27 cellular contexts compared by ENCODE assay signal in the genomic region with DNA sequence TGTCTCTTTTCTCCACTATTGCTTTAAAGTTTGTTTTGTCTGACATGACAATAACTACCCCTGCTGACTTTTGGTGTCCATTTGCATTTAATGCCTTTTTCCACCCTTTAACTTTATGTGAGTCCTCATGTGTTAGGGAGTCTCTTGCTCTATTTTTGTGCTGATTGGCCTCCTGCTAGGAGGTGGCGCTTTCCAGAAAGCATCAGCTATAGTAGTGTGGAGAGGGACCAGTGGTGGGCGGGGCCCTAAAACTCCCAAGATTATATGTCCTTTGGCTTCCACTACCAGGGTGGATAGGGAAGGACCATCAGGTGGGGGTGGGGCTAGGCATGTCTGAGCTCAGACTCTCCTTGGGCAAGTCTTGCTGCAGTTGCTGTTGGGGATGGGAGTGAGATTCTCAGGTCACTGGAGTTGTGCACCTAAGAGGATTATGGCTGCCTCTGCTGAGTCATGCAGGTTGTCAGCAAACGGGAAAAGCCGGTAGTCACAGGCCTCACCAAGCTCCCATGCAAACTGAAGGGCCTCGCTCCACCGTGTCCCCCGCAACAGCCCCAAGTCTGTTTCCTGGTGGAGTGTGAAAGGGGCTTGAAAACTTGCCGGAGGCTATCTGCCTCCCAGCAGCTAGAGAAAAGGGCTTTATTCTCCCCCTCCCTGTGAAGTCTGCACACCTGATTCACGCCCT.
DNase-seq lines count a peak whose midpoint lies in the region; ATAC-seq, FAIRE-seq and TF ChIP-seq lines count a peak whose summit lies in the region.
"Had no signal": no experiment of that assay in that cellular context is flagged by ENCODE, and none has a peak within 500 bp of the region (broad histone marks: within the 10 kb centered on the region; RNA-seq: fewer than 3 reads in every experiment).

No MANE protein-coding gene starts in this region.

- intact Hi-C loops in body of pancreas (cut with DNase I), result no loop called here

- H2AFZ ChIP-seq in keratinocyte (ENCODE audit: control insufficient read depth, low read length), result peak overlapping the region; percentile 78

- peak; percentile 72 for DNase-seq in NCI-H82 (lab: John Stamatoyannopoulos, UW)
- no peak for DNase-seq in NCI-H82 treated with DMSO at 0.1 percent for 48 hours (lab: John Stamatoyannopoulos, UW; ENCODE audit: unreplicated experiment)
- DNase-seq in endodermal cell, result peak; percentile 86
- no peak for DNase-seq in keratinocyte (ENCODE audit: low read depth, low spot score)
- no peak for DNase-seq in type B pancreatic cell (ENCODE audit: extremely low spot score, unreplicated experiment)
- DNase-seq in body of pancreas, result no peak
- DNase-seq in NOMO-1 treated with DMSO at 0.1 percent for 48 hours (lab: John Stamatoyannopoulos, UW; ENCODE audit: unreplicated experiment), result no peak
- no peak for DNase-seq in D341Med (ENCODE audit: low spot score)
- DNase-seq: 8988T; activated CD4-positive, alpha-beta T cell treated with anti-CD3 and anti-CD28 coated beads, Interleukin-2, amount 50 U/mL, for 48 hours; activated CD4-positive, CD25-positive, alpha-beta regulatory T cell; activated naive CD8-positive, alpha-beta T cell treated with anti-CD3 and anti-CD28 coated beads, Interleukin-2, amount 10 ng/mL, durations not matched to agents 7 days and 5 days; CD4-positive, alpha-beta T cell; foreskin fibroblast; GOT3; heart left ventricle; NCI-H1105 treated with DMSO at 0.1 percent for 48 hours; NCI-H2029; NCI-H524 treated with DMSO at 0.1 percent for 48 hours; stimulated activated naive CD4-positive, alpha-beta T cell treated with Interleukin-2 at 50 U/mL for 16 hours had no signal

- H3K27me3 Mint-ChIP-seq in endodermal cell (ENCODE audit: insufficient read depth), result no peaks in the 10 kb centered on the region
- no peaks in the 10 kb centered on the region for H3K27me3 Mint-ChIP-seq in type B pancreatic cell
- H3K27me3 Mint-ChIP-seq: progenitor cell of endocrine pancreas had no signal

- no peaks in the 10 kb centered on the region for H3K9me3 ChIP-seq in endodermal cell (ENCODE audit: control insufficient read depth, low read length)
- H3K9me3 ChIP-seq in keratinocyte (ENCODE audit: control insufficient read depth, low read depth, low read length), result no peaks in the 10 kb centered on the region
- H3K9me3 ChIP-seq in body of pancreas, result no peaks in the 10 kb centered on the region

- no peak overlapping the region for H3K4me2 ChIP-seq in keratinocyte (ENCODE audit: control insufficient read depth, extremely low read depth, insufficient read depth, low read depth, low read length)

- H3K27me3 ChIP-seq in endodermal cell (ENCODE audit: control insufficient read depth, insufficient read depth, low read length, poor library complexity, severe bottlenecking), result no peaks in the 10 kb centered on the region
- H3K27me3 ChIP-seq in keratinocyte (ENCODE audit: control insufficient read depth, extremely low read depth, insufficient read depth, low read length), result no peaks in the 10 kb centered on the region
- no peaks in the 10 kb centered on the region for H3K27me3 ChIP-seq in body of pancreas
- H3K27me3 ChIP-seq: heart left ventricle had no signal

- no peaks in the 10 kb centered on the region for H3K79me2 ChIP-seq in keratinocyte (ENCODE audit: control insufficient read depth, insufficient read depth, low read length)

- no peak for FAIRE-seq in keratinocyte (lab: Jason Lieb, UNC)
- FAIRE-seq: astrocyte had no signal

- no peak for TF ChIP-seq CTCF in endodermal cell (conservative IDR thresholded peaks at IDR 0.05)
- TF ChIP-seq CTCF in keratinocyte (optimal IDR thresholded peaks at IDR 0.05 in 1 of 3, IDR thresholded peaks at IDR 0.05 in 1 of 3, conservative IDR thresholded peaks at IDR 0.05 in 1 of 3; ENCODE audit: extremely low read depth in 1 of 3, insufficient read depth in 2 of 3, low read length in 3 of 3), result no peak
- no peak for TF ChIP-seq CTCF in type B pancreatic cell (conservative IDR thresholded peaks at IDR 0.05)
- TF ChIP-seq CTCF in body of pancreas (IDR thresholded peaks at IDR 0.05), result no peak

- H3K4me1 ChIP-seq in endodermal cell (ENCODE audit: control insufficient read depth, insufficient read depth, low read length) (peaks cover 21% of the 10 kb centered on the region), keratinocyte (ENCODE audit: control insufficient read depth, extremely low read depth, insufficient read depth, low read length) (peaks cover 3% of the 10 kb centered on the region), body of pancreas (no peaks in the 10 kb centered on the region)
- H3K4me1 ChIP-seq: heart left ventricle had no signal

- H3K9ac ChIP-seq in endodermal cell (ENCODE audit: extremely low read depth, low read length, poor library complexity, severe bottlenecking) (peak overlapping the region; percentile 20), keratinocyte (ENCODE audit: control insufficient read depth, extremely low read depth, insufficient read depth, low read length) (no peak overlapping the region)

- 50% methylated on average over 9 of the region's 9 CpGs; no CpG with 5 or more reads in 1 of the 2 experiments for WGBS in endodermal cell (ENCODE audit: insufficient coverage in 1 of 2, insufficient read length in 1 of 2), 2 experiments
- 73 to 93% methylated on average over 8 to 9 of the region's 9 CpGs for WGBS in body of pancreas, 2 donors

- no peaks in the 10 kb centered on the region for H3K9me1 ChIP-seq in keratinocyte (ENCODE audit: control insufficient read depth, extremely low read depth, insufficient read depth, low read length)

- TF ChIP-seq POLR2A in body of pancreas (IDR thresholded peaks at IDR 0.05), result no peak

- no peak overlapping the region for H3K27ac ChIP-seq in endodermal cell (ENCODE audit: low read depth, low read length)
- no peak overlapping the region for H3K27ac ChIP-seq in keratinocyte (ENCODE audit: control insufficient read depth, insufficient read depth, low read length)
- no peak overlapping the region for H3K27ac ChIP-seq in body of pancreas
- H3K27ac ChIP-seq: heart left ventricle had no signal

- H4K20me1 ChIP-seq in keratinocyte (ENCODE audit: control insufficient read depth, extremely low read depth, insufficient read depth, low read length), result no peaks in the 10 kb centered on the region

- H3K36me3 Mint-ChIP-seq in endodermal cell (ENCODE audit: low read depth) (no peaks in the 10 kb centered on the region), type B pancreatic cell (no peaks in the 10 kb centered on the region)
- H3K36me3 Mint-ChIP-seq: activated naive CD8-positive, alpha-beta T cell treated with anti-CD3 and anti-CD28 coated beads, Interleukin-2, amount 10 ng/mL, durations not matched to agents 7 days and 5 days; memory B cell had no signal

- peak overlapping the region; percentile 17 for H3K4me3 Mint-ChIP-seq in endodermal cell
- H3K4me3 Mint-ChIP-seq in type B pancreatic cell, result no peak overlapping the region
- H3K4me3 Mint-ChIP-seq: activated naive CD8-positive, alpha-beta T cell treated with anti-CD3 and anti-CD28 coated beads, Interleukin-2, amount 10 ng/mL, durations not matched to agents 7 days and 5 days; activated T-helper 17 cell treated with anti-CD3 and anti-CD28 coated beads, Interleukin-2, amount 50 U/mL, for 72 hours; CD4-positive, alpha-beta T cell; central memory CD8-positive, alpha-beta T cell; memory B cell had no signal

- no peak for ATAC-seq in body of pancreas
- ATAC-seq: activated T-helper 17 cell treated with anti-CD3 and anti-CD28 coated beads, Interleukin-2, amount 50 U/mL, for 72 hours; heart left ventricle; left lobe of liver; Panc1 had no signal

- dilution Hi-C loops in keratinocyte (cut with MboI; ENCODE audit: extremely low pct_ligation_motif_present, low sequenced_read_pairs), result no loop called here

- H3K27ac Mint-ChIP-seq in endodermal cell (peak overlapping the region; percentile 97), type B pancreatic cell (peak overlapping the region; percentile 77)
- H3K27ac Mint-ChIP-seq: activated naive CD8-positive, alpha-beta T cell treated with anti-CD3 and anti-CD28 coated beads, Interleukin-2, amount 10 ng/mL, durations not matched to agents 7 days and 5 days; activated T-helper 17 cell treated with anti-CD3 and anti-CD28 coated beads, Interleukin-2, amount 50 U/mL, for 72 hours; CD4-positive, alpha-beta T cell; memory B cell had no signal

- no peaks in the 10 kb centered on the region for H3K36me3 ChIP-seq in endodermal cell (ENCODE audit: control insufficient read depth, insufficient read depth, low read length)
- no peaks in the 10 kb centered on the region for H3K36me3 ChIP-seq in keratinocyte (ENCODE audit: control insufficient read depth in 2 of 2, extremely low read depth in 1 of 2, insufficient read depth in 2 of 2, low read length in 2 of 2)
- H3K36me3 ChIP-seq in body of pancreas (replicated peaks in 1 of 2; ENCODE audit: insufficient read depth in 1 of 2, low read depth in 2 of 2), result no peaks in the 10 kb centered on the region
- H3K36me3 ChIP-seq: heart left ventricle had no signal

- H3K4me3 ChIP-seq in endodermal cell (ENCODE audit: low read length) (no peak overlapping the region), keratinocyte (ENCODE audit: control insufficient read depth in 2 of 3, extremely low read depth in 1 of 3, insufficient read depth in 2 of 3, low read depth in 1 of 3, low read length in 3 of 3) (no peak overlapping the region), body of pancreas (no peak overlapping the region)
- H3K4me3 ChIP-seq: heart left ventricle had no signal

- H3K4me1 Mint-ChIP-seq in endodermal cell (peaks cover 51% of the 10 kb centered on the region), type B pancreatic cell (ENCODE audit: unreplicated experiment) (peaks cover 14% of the 10 kb centered on the region)
- H3K4me1 Mint-ChIP-seq: activated naive CD8-positive, alpha-beta T cell treated with anti-CD3 and anti-CD28 coated beads, Interleukin-2, amount 10 ng/mL, durations not matched to agents 7 days and 5 days; activated T-helper 17 cell treated with anti-CD3 and anti-CD28 coated beads, Interleukin-2, amount 50 U/mL, for 72 hours; central memory CD8-positive, alpha-beta T cell had no signal

- H3K9me3 Mint-ChIP-seq in endodermal cell (peaks cover 18% of the 10 kb centered on the region), type B pancreatic cell (no peaks in the 10 kb centered on the region)
- H3K9me3 Mint-ChIP-seq: activated T-helper 17 cell treated with anti-CD3 and anti-CD28 coated beads, Interleukin-2, amount 50 U/mL, for 72 hours had no signal

Comparison
In these comparisons a context has a peak if more than half of its experiments do, and no peak if none do; other contexts are left out.
1. DNase-seq: peak in NCI-H82 (single experiment) and endodermal cell (single experiment); none in NCI-H82 treated with DMSO at 0.1 percent for 48 hours (single experiment), keratinocyte (single experiment), type B pancreatic cell (single experiment), body of pancreas (0 of 4), NOMO-1 treated with DMSO at 0.1 percent for 48 hours (single experiment) and D341Med (single experiment).